In genomic region chr2:30612371-30612770, GRCh38 we compare ENCODE assay signal across 19 cellular contexts.
DNase-seq lines count a peak whose midpoint lies in the region; ATAC-seq and TF ChIP-seq lines count a peak whose summit lies in the region.
"Had no signal": no experiment of that assay in that cellular context is flagged by ENCODE, and none has a peak within 500 bp of the region (broad histone marks: within the 10 kb centered on the region; RNA-seq: fewer than 3 reads in every experiment).

No MANE protein-coding gene starts in this region.

- no peaks in the 10 kb centered on the region for H3K36me3 ChIP-seq in IMR-90 (ENCODE audit: control insufficient read depth, insufficient read depth, low read length)
- no peaks in the 10 kb centered on the region for H3K36me3 ChIP-seq in endodermal cell (ENCODE audit: control insufficient read depth, insufficient read depth, low read length)
- H3K36me3 ChIP-seq in neural cell (ENCODE audit: insufficient read depth, low read length): no peaks in the 10 kb centered on the region

- dilution Hi-C loops in IMR-90 (cut with HindIII; ENCODE audit: low sequenced_read_pairs, unreplicated experiment): no loop called here

- no peak for TF ChIP-seq CTCF in IMR-90 (conservative IDR thresholded peaks at IDR 0.05; ENCODE audit: low read depth, low read length)
- TF ChIP-seq CTCF in endodermal cell (conservative IDR thresholded peaks at IDR 0.05): no peak
- TF ChIP-seq CTCF in neural cell (IDR thresholded peaks at IDR 0.05; ENCODE audit: poor library complexity, severe bottlenecking): no peak

- 0 out of 2 replicates have a peak overlapping the region, but pooled peaks have one; percentile 15 for H3K4ac ChIP-seq in IMR-90 (ENCODE audit: low read depth, low read length)

- peaks cover 10% of the 10 kb centered on the region for H3K9me1 ChIP-seq in IMR-90 (ENCODE audit: insufficient read depth, low read length)

- TF ChIP-seq POLR2A in IMR-90 (IDR thresholded peaks at IDR 0.05; ENCODE audit: low read depth, low read length): no peak

- H3K9me3 Mint-ChIP-seq in endodermal cell: no peaks in the 10 kb centered on the region
- H3K9me3 Mint-ChIP-seq: activated CD4-positive, alpha-beta T cell treated with anti-CD3 and anti-CD28 coated beads, Interleukin-2, amount 10 ng/mL, durations not matched to agents 7 days and 5 days; stimulated activated naive CD8-positive, alpha-beta T cell treated with anti-CD3 and anti-CD28 coated beads, Interleukin-15, Interleukin-2, amounts not matched to agents 100 ng/mL and 50 ng/mL, for 24 hours had no signal

- no peaks in the 10 kb centered on the region for H3K27me3 Mint-ChIP-seq in endodermal cell (ENCODE audit: insufficient read depth)
- H3K27me3 Mint-ChIP-seq: activated CD4-positive, alpha-beta T cell treated with anti-CD3 and anti-CD28 coated beads, Interleukin-2, amount 10 ng/mL, durations not matched to agents 7 days and 5 days; CD4-positive, CD25-positive, alpha-beta regulatory T cell; stimulated activated naive CD8-positive, alpha-beta T cell treated with anti-CD3 and anti-CD28 coated beads, Interleukin-15, Interleukin-2, amounts not matched to agents 100 ng/mL and 50 ng/mL, for 24 hours had no signal

- peaks cover 0 to 6% of the 10 kb centered on the region in 2 experiments; a peak in 2 of 4 replicates for H3K79me1 ChIP-seq in IMR-90 (ENCODE audit: low read depth in 1 of 2, low read length in 2 of 2)

- peak overlapping the region; percentile 48; the same call in 1 of the 2 replicates for H3K23ac ChIP-seq in IMR-90 (ENCODE audit: low read depth, low read length)

- H3K27me3 ChIP-seq in IMR-90 (ENCODE audit: control insufficient read depth, insufficient read depth, low read length) (no peaks in the 10 kb centered on the region), endodermal cell (ENCODE audit: control insufficient read depth, insufficient read depth, low read length, poor library complexity, severe bottlenecking) (no peaks in the 10 kb centered on the region), neural cell (ENCODE audit: insufficient read depth, low read depth, low read length) (no peaks in the 10 kb centered on the region)

- H2AK9ac ChIP-seq in IMR-90 (replicated peaks; ENCODE audit: low read depth, low read length, poor library complexity): no peak overlapping the region

- H3K79me2 ChIP-seq in neural cell (replicated peaks; ENCODE audit: insufficient read depth, low read length): no peaks in the 10 kb centered on the region
- H3K79me2 ChIP-seq: parathyroid adenoma had no signal

- H3K9me3 ChIP-seq in IMR-90 (ENCODE audit: control insufficient read depth, insufficient read depth, low read length) (no peaks in the 10 kb centered on the region), endodermal cell (ENCODE audit: control insufficient read depth, low read length) (no peaks in the 10 kb centered on the region), neural cell (ENCODE audit: low read length) (no peaks in the 10 kb centered on the region)
- H3K9me3 ChIP-seq: A549 had no signal

- no TSS peak for BruUV-seq in IMR-90 (replicated peaks; lab: Mats Ljungman, UMichigan)

- POLR2A ChIA-PET in IMR-90 (lab: Charles Lee; ENCODE audit: unreplicated experiment): interaction anchor here (0.7 kb wide), 1 partner anchor 94 kb away, joined by 3 read pairs; no protein-coding TSS in a partner anchor

- CTCF ChIA-PET in IMR-90 (lab: Yijun Ruan, JAX): interaction anchor here (0.6 kb wide), 1 partner anchor 373 kb away, joined by 3 read pairs; no protein-coding TSS in a partner anchor

- 0 out of 2 replicates have a peak overlapping the region, but pooled peaks have one; percentile 37 for H3K4me2 ChIP-seq in IMR-90 (ENCODE audit: low read depth, low read length)
- no peak overlapping the region for H3K4me2 ChIP-seq in neural cell (ENCODE audit: low read length)
- H3K4me2 ChIP-seq: KMS-11 had no signal

- H2BK120ac ChIP-seq in IMR-90 (ENCODE audit: low read depth, low read length): 0 out of 2 replicates have a peak overlapping the region, but pooled peaks have one; percentile 21

- H2AFZ ChIP-seq in IMR-90 (replicated peaks; ENCODE audit: low read length, poor library complexity) (no peak overlapping the region), neural cell (ENCODE audit: low read depth, low read length) (no peak overlapping the region)
- H2AFZ ChIP-seq: parathyroid adenoma had no signal

- TF ChIP-seq RAD21 in IMR-90 (IDR thresholded peaks at IDR 0.05; ENCODE audit: low read length) (no peak), neural cell (conservative IDR thresholded peaks at IDR 0.05) (no peak)

- H2BK5ac ChIP-seq in IMR-90 (ENCODE audit: low read depth, low read length, poor library complexity, severe bottlenecking): peak overlapping the region; percentile 69

- TF ChIP-seq EP300 in neural cell (conservative IDR thresholded peaks at IDR 0.05; ENCODE audit: poor library complexity, severe bottlenecking): no peak

- H3K18ac ChIP-seq in IMR-90 (ENCODE audit: low read depth, low read length): peak overlapping the region; percentile 67

- H3K27ac ChIP-seq in IMR-90 (ENCODE audit: insufficient read depth, low read length) (peak overlapping the region; percentile 65; the same call in 1 of the 2 replicates), endodermal cell (ENCODE audit: low read depth, low read length) (no peak overlapping the region), neural cell (ENCODE audit: low read length) (peak overlapping the region; percentile 25)
- H3K27ac ChIP-seq: A549, epithelial cell of prostate, HL-60, KMS-11, parathyroid adenoma had no signal

- in situ Hi-C loops in IMR-90 (cut with MboI; ENCODE audit: low sequenced_read_pairs): no loop called here

- H3K9me2 ChIP-seq in neural cell (ENCODE audit: insufficient read depth, low read length): no peaks in the 10 kb centered on the region

- H4K8ac ChIP-seq in IMR-90 (ENCODE audit: low read depth in 2 of 2, low read length in 2 of 2): no peak overlapping the region; a peak in 1 of 4 replicates

- H3K9ac ChIP-seq in IMR-90 (ENCODE audit: low read depth, low read length) (no peak overlapping the region), endodermal cell (ENCODE audit: extremely low read depth, low read length, poor library complexity, severe bottlenecking) (no peak overlapping the region), neural cell (ENCODE audit: low read length) (no peak overlapping the region)
- H3K9ac ChIP-seq: KMS-11, parathyroid adenoma had no signal

- H3K4me1 Mint-ChIP-seq in endodermal cell: peaks cover 34% of the 10 kb centered on the region
- H3K4me1 Mint-ChIP-seq: activated CD4-positive, alpha-beta T cell treated with anti-CD3 and anti-CD28 coated beads, Interleukin-2, amount 10 ng/mL, durations not matched to agents 7 days and 5 days had no signal

- H4K5ac ChIP-seq in IMR-90 (ENCODE audit: low read depth, low read length): peak overlapping the region; percentile 8; the same call in 1 of the 2 replicates

- no peak overlapping the region for H3K4me3 Mint-ChIP-seq in endodermal cell
- H3K4me3 Mint-ChIP-seq: activated CD4-positive, alpha-beta T cell treated with anti-CD3 and anti-CD28 coated beads, Interleukin-2, amount 10 ng/mL, durations not matched to agents 7 days and 5 days; CD4-positive, CD25-positive, alpha-beta regulatory T cell; stimulated activated naive CD8-positive, alpha-beta T cell treated with anti-CD3 and anti-CD28 coated beads, Interleukin-15, Interleukin-2, amounts not matched to agents 100 ng/mL and 50 ng/mL, for 24 hours had no signal

- H3K14ac ChIP-seq in IMR-90 (replicated peaks; ENCODE audit: low read depth, low read length): no peak overlapping the region

- H3K36me3 Mint-ChIP-seq in endodermal cell (ENCODE audit: low read depth): no peaks in the 10 kb centered on the region

- H3F3A ChIP-seq in neural cell (ENCODE audit: insufficient read depth, low read length, poor library complexity, severe bottlenecking): no peaks in the 10 kb centered on the region

- peak overlapping the region; percentile 93 for H3K27ac Mint-ChIP-seq in endodermal cell
- H3K27ac Mint-ChIP-seq: activated CD4-positive, alpha-beta T cell treated with anti-CD3 and anti-CD28 coated beads, Interleukin-2, amount 10 ng/mL, durations not matched to agents 7 days and 5 days; stimulated activated naive CD8-positive, alpha-beta T cell treated with anti-CD3 and anti-CD28 coated beads, Interleukin-15, Interleukin-2, amounts not matched to agents 100 ng/mL and 50 ng/mL, for 24 hours had no signal

- WGBS in IMR-90 (ENCODE audit: extremely low coverage in 2 of 2, insufficient read length in 1 of 2), 2 experiments: 40% methylated on average over 1 of the region's 2 CpGs; no CpG with 5 or more reads in 1 of the 2 experiments
- 88 to 93% methylated on average over 2 of the region's 2 CpGs for WGBS in endodermal cell (ENCODE audit: insufficient coverage in 1 of 2, insufficient read length in 1 of 2), 2 experiments

- no peak overlapping the region for H3K56ac ChIP-seq in IMR-90 (ENCODE audit: extremely low read depth, insufficient read depth, low read length)

- no peak overlapping the region for H3K4me3 ChIP-seq in IMR-90 (ENCODE audit: insufficient read depth, low read depth, low read length)
- no peak overlapping the region for H3K4me3 ChIP-seq in endodermal cell (ENCODE audit: low read length)
- no peak overlapping the region for H3K4me3 ChIP-seq in neural cell (ENCODE audit: low read length)
- H3K4me3 ChIP-seq: A549 had no signal

- H3K4me1 ChIP-seq in IMR-90 (ENCODE audit: control insufficient read depth, insufficient read depth, low read length): peaks cover 7% of the 10 kb centered on the region
- H3K4me1 ChIP-seq in endodermal cell (ENCODE audit: control insufficient read depth, insufficient read depth, low read length): peaks cover 8% of the 10 kb centered on the region
- H3K4me1 ChIP-seq: parathyroid adenoma had no signal

- H2BK20ac ChIP-seq in IMR-90 (ENCODE audit: low read depth, low read length): no peak overlapping the region

- 0 out of 2 replicates have a peak overlapping the region, but pooled peaks have one; percentile 32 for H4K91ac ChIP-seq in IMR-90 (ENCODE audit: insufficient read depth, low read depth, low read length)

- H2BK15ac ChIP-seq in IMR-90 (ENCODE audit: low read depth, low read length): no peak overlapping the region

- DNase-seq in NCI-H2081 (lab: John Stamatoyannopoulos, UW): peak; percentile 10 to 42
- no peak for DNase-seq in NCI-H2081 treated with DMSO at 0.1 percent for 48 hours (lab: John Stamatoyannopoulos, UW)
- no peak for DNase-seq in IMR-90
- no peak for DNase-seq in endodermal cell
- DNase-seq in iPS-NIHi11 (ENCODE audit: low spot score): no peak
- DNase-seq in AG08395 (ENCODE audit: low spot score): no peak
- DNase-seq in mucosa of gallbladder (ENCODE audit: low spot score): no peak
- DNase-seq: activated CD4-positive, alpha-beta T cell treated with anti-CD3 and anti-CD28 coated beads, Interleukin-2, amount 10 ng/mL, durations not matched to agents 7 days and 5 days; activated naive CD4-positive, alpha-beta T cell treated with Interleukin-2 at 50 U/mL for 16 hours; CD4-positive, CD25-positive, alpha-beta regulatory T cell; NCI-H1092 treated with DMSO at 0.1 percent for 48 hours; NCI-H446 treated with DMSO at 0.1 percent for 48 hours had no signal

- 0 out of 2 replicates have a peak overlapping the region, but pooled peaks have one; percentile 12 for H2AK5ac ChIP-seq in IMR-90 (ENCODE audit: low read depth, low read length)

- no peaks in the 10 kb centered on the region for H4K20me1 ChIP-seq in IMR-90 (ENCODE audit: insufficient read depth, low read length)
- H4K20me1 ChIP-seq in neural cell (ENCODE audit: insufficient read depth): no peaks in the 10 kb centered on the region

- peak; percentile 60 for ATAC-seq in IMR-90 (ENCODE audit: low read depth)
- ATAC-seq: A549 had no signal

- intact Hi-C loops in IMR-90 (cut with micrococcal nuclease): loop anchor here (5.0 kb wide), 1 partner anchor 35 kb away; no protein-coding TSS in a partner anchor

Comparison
In these comparisons a context has a peak if more than half of its experiments do, and no peak if none do; other contexts are left out.
1. DNase-seq: peak in NCI-H2081 (2 of 2); none in NCI-H2081 treated with DMSO at 0.1 percent for 48 hours (single experiment), IMR-90 (single experiment), endodermal cell (single experiment), iPS-NIHi11 (single experiment), AG08395 (single experiment) and mucosa of gallbladder (single experiment).